ENCODE assay signal across 13 cellular contexts in the genomic region with DNA sequence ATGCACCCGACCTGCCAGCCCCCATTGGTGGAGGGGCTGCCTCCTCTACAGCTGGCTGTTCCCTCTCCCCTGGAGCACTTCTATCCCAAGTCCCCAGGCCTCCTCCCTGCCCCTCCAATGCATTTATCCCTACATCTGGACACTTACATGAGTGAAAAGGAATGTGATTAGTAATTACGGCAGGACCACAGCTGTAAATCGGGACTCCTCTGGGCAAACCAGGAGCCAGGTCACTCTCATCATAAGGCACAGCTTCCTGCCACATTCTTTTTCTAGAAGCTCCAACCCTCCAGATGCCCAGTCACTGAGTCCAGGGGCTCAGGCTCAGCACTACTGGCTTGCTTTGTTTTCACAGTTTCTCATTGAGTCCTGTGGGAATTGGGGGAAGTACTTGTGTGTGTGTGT. TPM values are rescaled to one million over a fixed set of nuclear protein-coding genes. Genes with fewer than 3 reads are reported as not detected.
DNase-seq lines count a peak whose midpoint lies in the region; ATAC-seq and TF ChIP-seq lines count a peak whose summit lies in the region.
"Had no signal": no experiment of that assay in that cellular context is flagged by ENCODE, and none has a peak within 500 bp of the region (broad histone marks: within the 10 kb centered on the region; RNA-seq: fewer than 3 reads in every experiment).

No MANE protein-coding gene starts in this region.

- CTCF ChIA-PET in activated naive CD4-positive, alpha-beta T cell treated with anti-CD3 and anti-CD28 coated beads for 36 hours (lab: Charles Lee): interaction anchor here (0.6 to 1.0 kb wide), 2 partner anchors 253 to 468 kb away, joined by 3 to 4 read pairs; no protein-coding TSS in a partner anchor

- no peak overlapping the region for H3K4me3 Mint-ChIP-seq in osteocyte (ENCODE audit: unreplicated experiment)
- no peak overlapping the region for H3K4me3 Mint-ChIP-seq in activated naive CD4-positive, alpha-beta T cell treated with anti-CD3 and anti-CD28 coated beads for 36 hours
- H3K4me3 Mint-ChIP-seq in activated T-cell treated with anti-CD3 and anti-CD28 coated beads, Interleukin-2, amount 50 U/mL, for 72 hours: no peak overlapping the region
- H3K4me3 Mint-ChIP-seq: activated B cell treated with CpG ODN at 0.5 μM for 24 hours had no signal

- DNase-seq in ELR (ENCODE audit: low read depth): peak; percentile 88
- DNase-seq in RPMI7951 (ENCODE audit: low read depth): peak; percentile 83
- peak; percentile 46 for DNase-seq in fibroblast of gingiva (ENCODE audit: low read depth)
- DNase-seq in osteocyte (ENCODE audit: extremely low spot score, unreplicated experiment): no peak
- DNase-seq in activated naive CD4-positive, alpha-beta T cell treated with anti-CD3 and anti-CD28 coated beads for 36 hours: no peak
- no peak for DNase-seq in NOMO-1 treated with DMSO at 0.1 percent for 48 hours (lab: John Stamatoyannopoulos, UW; ENCODE audit: unreplicated experiment)
- DNase-seq in activated T-cell treated with anti-CD3 and anti-CD28 coated beads, Interleukin-2, amount 50 U/mL, for 72 hours: no peak
- no peak for DNase-seq in SKM-1 (lab: John Stamatoyannopoulos, UW; ENCODE audit: unreplicated experiment)
- DNase-seq: activated B cell treated with CpG ODN at 0.5 μM for 24 hours; amygdala; dorsolateral prefrontal cortex; NCI-H2029; NK-92 treated with Interleukin-12 subunit alpha and Interleukin-12 subunit beta, amount 100 ng/mL, for 24 hours had no signal

- intact Hi-C loops in activated naive CD4-positive, alpha-beta T cell treated with anti-CD3 and anti-CD28 coated beads for 36 hours (cut with micrococcal nuclease): loop anchor here (5.0 kb wide), 2 partner anchors 65 to 815 kb away; a partner anchor contains a TSS

- H3K9me3 Mint-ChIP-seq in osteocyte (ENCODE audit: unreplicated experiment): no peaks in the 10 kb centered on the region
- H3K9me3 Mint-ChIP-seq in activated naive CD4-positive, alpha-beta T cell treated with anti-CD3 and anti-CD28 coated beads for 36 hours: no peaks in the 10 kb centered on the region
- H3K9me3 Mint-ChIP-seq in activated T-cell treated with anti-CD3 and anti-CD28 coated beads, Interleukin-2, amount 50 U/mL, for 72 hours: no peaks in the 10 kb centered on the region
- H3K9me3 Mint-ChIP-seq: activated B cell treated with CpG ODN at 0.5 μM for 24 hours had no signal

- peak overlapping the region; percentile 61 for H3K27ac Mint-ChIP-seq in osteocyte (ENCODE audit: unreplicated experiment)
- H3K27ac Mint-ChIP-seq in activated naive CD4-positive, alpha-beta T cell treated with anti-CD3 and anti-CD28 coated beads for 36 hours: no peak overlapping the region
- H3K27ac Mint-ChIP-seq in activated T-cell treated with anti-CD3 and anti-CD28 coated beads, Interleukin-2, amount 50 U/mL, for 72 hours: no peak overlapping the region
- H3K27ac Mint-ChIP-seq: activated B cell treated with CpG ODN at 0.5 μM for 24 hours had no signal

- peaks cover 23% of the 10 kb centered on the region for H3K4me1 Mint-ChIP-seq in osteocyte (ENCODE audit: unreplicated experiment)
- H3K4me1 Mint-ChIP-seq in activated naive CD4-positive, alpha-beta T cell treated with anti-CD3 and anti-CD28 coated beads for 36 hours (ENCODE audit: low read depth): peaks cover 6% of the 10 kb centered on the region
- H3K4me1 Mint-ChIP-seq in activated T-cell treated with anti-CD3 and anti-CD28 coated beads, Interleukin-2, amount 50 U/mL, for 72 hours (ENCODE audit: low read depth): peaks cover 7% of the 10 kb centered on the region

- ATAC-seq in activated T-cell treated with anti-CD3 and anti-CD28 coated beads, Interleukin-2, amount 50 U/mL, for 72 hours (replicated peaks in 1 of 2): no peak

- H3K27me3 Mint-ChIP-seq in osteocyte (ENCODE audit: unreplicated experiment): no peaks in the 10 kb centered on the region
- no peaks in the 10 kb centered on the region for H3K27me3 Mint-ChIP-seq in activated naive CD4-positive, alpha-beta T cell treated with anti-CD3 and anti-CD28 coated beads for 36 hours (ENCODE audit: low read depth)
- no peaks in the 10 kb centered on the region for H3K27me3 Mint-ChIP-seq in activated T-cell treated with anti-CD3 and anti-CD28 coated beads, Interleukin-2, amount 50 U/mL, for 72 hours (ENCODE audit: low read depth)
- H3K27me3 Mint-ChIP-seq: activated B cell treated with CpG ODN at 0.5 μM for 24 hours had no signal

- TF ChIP-seq CTCF in osteocyte (IDR thresholded peaks at IDR 0.05): no peak

- H3K36me3 Mint-ChIP-seq in osteocyte (ENCODE audit: unreplicated experiment): no peaks in the 10 kb centered on the region
- no peaks in the 10 kb centered on the region for H3K36me3 Mint-ChIP-seq in activated naive CD4-positive, alpha-beta T cell treated with anti-CD3 and anti-CD28 coated beads for 36 hours (ENCODE audit: low read depth)
- no peaks in the 10 kb centered on the region for H3K36me3 Mint-ChIP-seq in activated T-cell treated with anti-CD3 and anti-CD28 coated beads, Interleukin-2, amount 50 U/mL, for 72 hours (ENCODE audit: insufficient read depth in 2 of 2)

RNA-seq across cellular contexts. Expression of a gene that starts 54.3 kb away (rescaled TPM):
- 10.7 and 17.2 TPM in 2 replicates for total RNA-seq in RPMI7951 (2014; rRNA removed; shearing (Covaris generic))
- 0.55 TPM in 1 of 2 replicates, not detected in the other for total RNA-seq in osteocyte
- under 1 TPM; 0.48 to 0.59 TPM for total RNA-seq in activated naive CD4-positive, alpha-beta T cell treated with anti-CD3 and anti-CD28 coated beads for 36 hours
- 1 to 10 TPM; 1.7 to 2.0 TPM for total RNA-seq in activated T-cell treated with anti-CD3 and anti-CD28 coated beads, Interleukin-2, amount 50 U/mL, for 72 hours

Comparison
In these comparisons a context has a peak if more than half of its experiments do, and no peak if none do; other contexts are left out.
1. DNase-seq: peak in ELR (single experiment), RPMI7951 (single experiment) and fibroblast of gingiva (single experiment); none in osteocyte (single experiment), activated naive CD4-positive, alpha-beta T cell treated with anti-CD3 and anti-CD28 coated beads for 36 hours (single experiment), NOMO-1 treated with DMSO at 0.1 percent for 48 hours (single experiment), activated T-cell treated with anti-CD3 and anti-CD28 coated beads, Interleukin-2, amount 50 U/mL, for 72 hours (0 of 2) and SKM-1 (single experiment).